20 cellular contexts compared by ENCODE assay signal in genomic region chr3:171915275-171915674, GRCh38.
A peak's percentile ranks its signal among the peaks of the same experiment; 100 is the strongest.
DNase-seq lines count a peak whose midpoint lies in the region; ATAC-seq, FAIRE-seq and TF ChIP-seq lines count a peak whose summit lies in the region.
"Had no signal": no experiment of that assay in that cellular context is flagged by ENCODE, and none has a peak within 500 bp of the region (broad histone marks: within the 10 kb centered on the region; RNA-seq: fewer than 3 reads in every experiment).

No MANE protein-coding gene starts in this region.

- H3K36me3 Mint-ChIP-seq in WTC11: peaks cover 14% of the 10 kb centered on the region
- H3K36me3 Mint-ChIP-seq: CD14-positive monocyte; CD4-positive, alpha-beta memory T cell had no signal

- H3K27me3 Mint-ChIP-seq in WTC11 (ENCODE audit: low read depth): no peaks in the 10 kb centered on the region

- no peak overlapping the region for H3K4me3 Mint-ChIP-seq in WTC11
- H3K4me3 Mint-ChIP-seq: CD14-positive monocyte; CD4-positive, alpha-beta memory T cell; HFFc6 had no signal

- no peaks in the 10 kb centered on the region for H3K36me3 ChIP-seq in pancreas
- H3K36me3 ChIP-seq: BLaER1 had no signal

- H3K9me3 Mint-ChIP-seq in WTC11: peaks cover 31% of the 10 kb centered on the region
- H3K9me3 Mint-ChIP-seq: HFFc6 had no signal

- intact Hi-C loops in pancreas (cut with DNase I): no loop called here

- no peaks in the 10 kb centered on the region for H3K4me1 ChIP-seq in pancreas

- CTCF ChIA-PET in WTC11 (lab: Charles Lee): interaction anchor here (0.6 to 1.0 kb wide), 2 partner anchors 47 to 1852 kb away, joined by 3 read pairs; no protein-coding TSS in a partner anchor

- no peaks in the 10 kb centered on the region for H3K9me3 ChIP-seq in pancreas

- no peaks in the 10 kb centered on the region for H3K27me3 ChIP-seq in pancreas
- H3K27me3 ChIP-seq: BLaER1 had no signal

- no peak for DNase-seq in pancreas
- DNase-seq in WTC11 (ENCODE audit: low spot score): no peak
- DNase-seq in SHP77 (lab: John Stamatoyannopoulos, UW): no peak
- DNase-seq: CD4-positive, alpha-beta memory T cell; DMS153; DMS79; GM23248; HFFc6 had no signal

- WGBS in pancreas, 2 donors: 35 to 48% methylated on average over 1 of the region's 1 CpG

- ATAC-seq in pancreas (no peak), WTC11 (no peak), GM19467 (IDR thresholded peaks at IDR 0.05; ENCODE audit: unreplicated experiment) (no peak)
- ATAC-seq: GM12878, HCT116, HepG2 had no signal

- no peak for TF ChIP-seq CTCF in pancreas (IDR thresholded peaks at IDR 0.05)
- TF ChIP-seq CTCF in WTC11 (IDR thresholded peaks at IDR 0.05): no peak

- POLR2A ChIA-PET in WTC11 (lab: Charles Lee): no interaction called here

- no peak overlapping the region for H3K27ac Mint-ChIP-seq in WTC11
- H3K27ac Mint-ChIP-seq: CD14-positive monocyte; CD4-positive, alpha-beta memory T cell; HFFc6 had no signal

- peaks cover under 1% of the 10 kb centered on the region; the same call in 1 of the 2 replicates for H3K4me1 Mint-ChIP-seq in WTC11
- H3K4me1 Mint-ChIP-seq: CD4-positive, alpha-beta memory T cell had no signal

- H3K27ac ChIP-seq in pancreas: no peak overlapping the region
- H3K27ac ChIP-seq: 22Rv1, BLaER1, GM23248, KMS-11 had no signal

- no peak overlapping the region for H3K4me3 ChIP-seq in pancreas
- H3K4me3 ChIP-seq: BLaER1, GM12878, GM23248 had no signal

- FAIRE-seq in A204.1 (lab: Jason Lieb, UNC) (peak; percentile 35), TTC549 (lab: Jason Lieb, UNC) (peak; percentile 19), endometrium (lab: Jason Lieb, UNC) (peak; percentile 89), pancreas (lab: Jason Lieb, UNC) (peak; percentile 56)
- FAIRE-seq: GM12878, H54, HepG2 had no signal

TF ChIP-seq in WTC11, 78 proteins besides CTCF, POLR2A, EP300 and RAD21 (continues in another document):
- TF ChIP-seq STAT6 (CRISPR knock-in tag; conservative IDR thresholded peaks at IDR 0.05; ENCODE audit: low read depth): no peak
- TF ChIP-seq IRF1 (CRISPR knock-in tag; IDR thresholded peaks at IDR 0.05): no peak
- TF ChIP-seq USF1 (CRISPR knock-in tag; IDR thresholded peaks at IDR 0.05): no peak
- no peak for TF ChIP-seq TP53 (CRISPR knock-in tag; IDR thresholded peaks at IDR 0.05)
- TF ChIP-seq ZNF416 (CRISPR knock-in tag; IDR thresholded peaks at IDR 0.05): no peak
- TF ChIP-seq ZNF512 (CRISPR knock-in tag; IDR thresholded peaks at IDR 0.05; ENCODE audit: borderline replicate concordance): no peak
- no peak for TF ChIP-seq ARID4B (CRISPR knock-in tag; IDR thresholded peaks at IDR 0.05; ENCODE audit: borderline replicate concordance)
- no peak for TF ChIP-seq HMGXB4 (CRISPR knock-in tag; IDR thresholded peaks at IDR 0.05)
- no peak for TF ChIP-seq ETV6 (CRISPR knock-in tag; IDR thresholded peaks at IDR 0.05)
- no peak for TF ChIP-seq E2F5 (CRISPR knock-in tag; IDR thresholded peaks at IDR 0.05)
- TF ChIP-seq ZNF317 (CRISPR knock-in tag; IDR thresholded peaks at IDR 0.05; ENCODE audit: borderline replicate concordance, low read depth): no peak
- TF ChIP-seq OVOL2 (CRISPR knock-in tag; IDR thresholded peaks at IDR 0.05; ENCODE audit: borderline replicate concordance): no peak
